In genomic region chr17:56771563-56771962, GRCh38 we compare ENCODE assay signal across 26 cellular contexts.
A peak's percentile ranks its signal among the peaks of the same experiment; 100 is the strongest.
DNase-seq lines count a peak whose midpoint lies in the region; ATAC-seq, FAIRE-seq and TF ChIP-seq lines count a peak whose summit lies in the region.
"Had no signal": no experiment of that assay in that cellular context is flagged by ENCODE, and none has a peak within 500 bp of the region (broad histone marks: within the 10 kb centered on the region; RNA-seq: fewer than 3 reads in every experiment).

No MANE protein-coding gene starts in this region.

- TF ChIP-seq RAD21 in K562 (CRISPR knock-in tag; conservative IDR thresholded peaks at IDR 0.05 in 1 of 2, IDR thresholded peaks at IDR 0.05 in 1 of 2) = no peak

- H3K9me1 ChIP-seq in K562 (ENCODE audit: control insufficient read depth, insufficient read depth, low read length) = no peaks in the 10 kb centered on the region

- WGBS in K562 (ENCODE audit: insufficient coverage, low coverage, missing lambda C conversion rate) = 4% methylated on average over 2 of the region's 2 CpGs

- DNase-seq in K562 (ENCODE audit: extremely low read depth in 1 of 4, low spot score in 3 of 4) = no peak
- no peak for DNase-seq in NCI-H2196 treated with DMSO at 0.1 percent for 48 hours (lab: John Stamatoyannopoulos, UW; ENCODE audit: unreplicated experiment)
- no peak for DNase-seq in GM19238 (ENCODE audit: insufficient read length, low spot score)
- DNase-seq: 8988T; ACHN; BE2C; C1 segment of cervical spinal cord; CD4-positive, alpha-beta memory T cell; CD4-positive, CD25-positive, alpha-beta regulatory T cell; CD8-positive, alpha-beta memory T cell; COR-L47; DMS 273 treated with DMSO at 0.1 percent for 48 hours; DMS153; DMS53; DMS79; DND-41; EL; GDM1 had no signal

- H3K4me3 ChIP-seq in BLaER1 (no peak overlapping the region), K562 (no peak overlapping the region)
- no peak overlapping the region for H3K4me3 ChIP-seq in BLaER1 treated with 17β-estradiol and CSF1 and Interleukin-3, amounts not matched to agents 10 nM and 100 nM
- H3K4me3 ChIP-seq: GM12878 had no signal

- TF ChIP-seq POLR2A in K562 (conservative IDR thresholded peaks at IDR 0.05) = no peak

- TF ChIP-seq CTCF in K562 (IDR thresholded peaks at IDR 0.05 in 2 of 3, conservative IDR thresholded peaks at IDR 0.05 in 1 of 3; ENCODE audit: insufficient read depth in 2 of 3, low read depth in 1 of 3, low read length in 3 of 3) = no peak

- peaks cover 4% of the 10 kb centered on the region; the same call in 1 of the 2 replicates for H3K9me3 ChIP-seq in BLaER1
- H3K9me3 ChIP-seq in BLaER1 treated with 17β-estradiol and CSF1 and Interleukin-3, amounts not matched to agents 10 nM and 100 nM (replicated peaks in 1 of 11) = peaks cover 0 to 10% (median 0%) of the 10 kb centered on the region in 11 experiments; a peak in 6 of 22 replicates
- no peaks in the 10 kb centered on the region for H3K9me3 ChIP-seq in K562 (replicated peaks; ENCODE audit: control insufficient read depth, insufficient read depth, low read depth, low read length)
- H3K9me3 ChIP-seq: BE2C had no signal

- peak overlapping the region; percentile 39 for H3K27ac ChIP-seq in BLaER1
- no peak overlapping the region for H3K27ac ChIP-seq in BLaER1 treated with 17β-estradiol and CSF1 and Interleukin-3, amounts not matched to agents 10 nM and 100 nM
- no peak overlapping the region for H3K27ac ChIP-seq in K562 (ENCODE audit: extremely low read depth, low read depth, low read length)

- CTCF ChIA-PET in K562 (lab: Yijun Ruan, JAX; ENCODE audit: low intra/inter-chr PET ratio) = no interaction called here

- H4K20me1 ChIP-seq in BLaER1 = no peaks in the 10 kb centered on the region
- H4K20me1 ChIP-seq in BLaER1 treated with 17β-estradiol and CSF1 and Interleukin-3, amounts not matched to agents 10 nM and 100 nM = no peaks in the 10 kb centered on the region
- H4K20me1 ChIP-seq in K562 (replicated peaks; ENCODE audit: control insufficient read depth, insufficient read depth, low read length) = no peaks in the 10 kb centered on the region

- no peaks in the 10 kb centered on the region for H3K27me3 ChIP-seq in BLaER1
- H3K27me3 ChIP-seq in BLaER1 treated with 17β-estradiol and CSF1 and Interleukin-3, amounts not matched to agents 10 nM and 100 nM = no peaks in the 10 kb centered on the region
- H3K27me3 ChIP-seq in K562 (ENCODE audit: control insufficient read depth in 2 of 2, insufficient read depth in 2 of 2, low read length in 2 of 2) = peaks cover 7 to 24% of the 10 kb centered on the region in 2 experiments; a peak in 4 of 5 replicates

- H3K36me3 ChIP-seq in BLaER1 (no peaks in the 10 kb centered on the region), K562 (ENCODE audit: control insufficient read depth, insufficient read depth, low read length) (no peaks in the 10 kb centered on the region)
- no peaks in the 10 kb centered on the region for H3K36me3 ChIP-seq in BLaER1 treated with 17β-estradiol and CSF1 and Interleukin-3, amounts not matched to agents 10 nM and 100 nM
- H3K36me3 ChIP-seq: BE2C had no signal

- POLR2A ChIA-PET in K562 (lab: Yijun Ruan, JAX) = interaction anchor here (0.6 to 0.7 kb wide), 2 partner anchors 9 to 11 kb away, joined by 3 to 4 read pairs; no protein-coding TSS in a partner anchor

- H3K79me2 ChIP-seq in K562 (ENCODE audit: control insufficient read depth, insufficient read depth, low read length) = no peaks in the 10 kb centered on the region

- intact Hi-C loops in K562 (cut with micrococcal nuclease) = no loop called here

- no peak for TF ChIP-seq EP300 in K562 (IDR thresholded peaks at IDR 0.05; ENCODE audit: low read length)

- H3K4me1 ChIP-seq in BLaER1 (peaks cover 69% of the 10 kb centered on the region), K562 (replicated peaks in 1 of 2; ENCODE audit: control insufficient read depth in 2 of 2, insufficient read depth in 2 of 2, low read length in 2 of 2) (peaks cover 0 to 7% of the 10 kb centered on the region in 2 experiments; a peak in 2 of 5 replicates)
- H3K4me1 ChIP-seq in BLaER1 treated with 17β-estradiol and CSF1 and Interleukin-3, amounts not matched to agents 10 nM and 100 nM = peaks cover under 1 to 70% (median 30%) of the 10 kb centered on the region in 10 experiments
- H3K4me1 ChIP-seq: BE2C had no signal

- H3K9ac ChIP-seq in BLaER1 = no peak overlapping the region
- H3K9ac ChIP-seq in BLaER1 treated with 17β-estradiol and CSF1 and Interleukin-3, amounts not matched to agents 10 nM and 100 nM = no peak overlapping the region
- no peak overlapping the region for H3K9ac ChIP-seq in K562 (ENCODE audit: insufficient read depth in 1 of 2, low read depth in 2 of 2, low read length in 2 of 2)

- peak overlapping the region; percentile 17 for H3K4me2 ChIP-seq in BLaER1
- H3K4me2 ChIP-seq in BLaER1 treated with 17β-estradiol and CSF1 and Interleukin-3, amounts not matched to agents 10 nM and 100 nM = peak overlapping the region in 6 of 11 experiments; percentile 2 to 37 (median 8); a peak in 6 of 22 replicates
- H3K4me2 ChIP-seq in K562 (ENCODE audit: insufficient read depth, low read length) = no peak overlapping the region

- no TSS peak for BruUV-seq in K562 (replicated peaks; lab: Mats Ljungman, UMichigan)

- ATAC-seq in K562 = 0 out of 3 replicates have a peak, but pooled peaks have one; percentile 39
- no peak for ATAC-seq in HG03039 (IDR thresholded peaks at IDR 0.05; ENCODE audit: unreplicated experiment)
- ATAC-seq: GM12878 had no signal

- in situ Hi-C loops in K562 (cut with MboI) = no loop called here

- no peak overlapping the region for H2AFZ ChIP-seq in K562 (ENCODE audit: low read depth, low read length)

- no peak for FAIRE-seq in K562 (lab: Jason Lieb, UNC)
- FAIRE-seq: A204.1, GM12878, GM12892, GM18507, GM19239 had no signal

TF ChIP-seq in K562, 482 proteins besides CTCF, POLR2A, EP300 and RAD21:
- TF ChIP-seq SMARCC2 (IDR thresholded peaks at IDR 0.05; ENCODE audit: low read depth) (no peak), OTX1 (CRISPR knock-in tag; IDR thresholded peaks at IDR 0.05) (no peak), TRIM28 (IDR thresholded peaks at IDR 0.05) (no peak), NONO (IDR thresholded peaks at IDR 0.05; ENCODE audit: low read depth in 2 of 2, low read length in 1 of 2) (no peak), CEBPB (tag; IDR thresholded peaks at IDR 0.05) (no peak)
